17 cellular contexts compared by ENCODE assay signal in genomic region chr22:33044059-33044458, GRCh38. TPM values are rescaled to one million over a fixed set of nuclear protein-coding genes. Genes with fewer than 3 reads are reported as not detected.
A peak's percentile ranks its signal among the peaks of the same experiment; 100 is the strongest.
DNase-seq lines count a peak whose midpoint lies in the region; ATAC-seq, FAIRE-seq and TF ChIP-seq lines count a peak whose summit lies in the region.
"Had no signal": no experiment of that assay in that cellular context is flagged by ENCODE, and none has a peak within 500 bp of the region (broad histone marks: within the 10 kb centered on the region; RNA-seq: fewer than 3 reads in every experiment).

No MANE protein-coding gene starts in this region.

- no peak overlapping the region for H3K4me3 Mint-ChIP-seq in activated CD8-positive, alpha-beta memory T cell treated with anti-CD3 and anti-CD28 coated beads, Interleukin-2, amount 10 ng/mL, durations not matched to agents 7 days and 5 days
- H3K4me3 Mint-ChIP-seq in stimulated activated naive B cell treated with anti-CD40 and anti-IgM and Interleukin-4, amounts not matched to agents 10 μg/mL and 1 μg/mL and 100 μg/mL, for 72 hours = no peak overlapping the region
- H3K4me3 Mint-ChIP-seq: CD4-positive, CD25-positive, alpha-beta regulatory T cell had no signal

- TF ChIP-seq CTCF in bronchial epithelial cell (IDR thresholded peaks at IDR 0.05; ENCODE audit: insufficient read depth, low read length, severe bottlenecking) = no peak

- peak; percentile 82 for FAIRE-seq in bronchial epithelial cell (lab: Jason Lieb, UNC)
- FAIRE-seq: D721Med had no signal

- H3K27me3 ChIP-seq in bronchial epithelial cell (ENCODE audit: control insufficient read depth, insufficient read depth, low read length) = no peaks in the 10 kb centered on the region
- H3K27me3 ChIP-seq: BE2C had no signal

- no peak overlapping the region for H3K4me3 ChIP-seq in bronchial epithelial cell (ENCODE audit: low read depth, low read length)
- H3K4me3 ChIP-seq: HAP-1 had no signal

- DNase-seq in Ammon's horn (ENCODE audit: low spot score) (peak; percentile 58), NCI-H2171 (lab: John Stamatoyannopoulos, UW) (peak; percentile 35), bronchial epithelial cell (ENCODE audit: low read depth) (no peak), occipital lobe (lab: John Stamatoyannopoulos, UW) (peak; percentile 59), left lobe of liver (ENCODE audit: low spot score) (no peak)
- no peak for DNase-seq in activated CD8-positive, alpha-beta memory T cell treated with anti-CD3 and anti-CD28 coated beads, Interleukin-2, amount 10 ng/mL, durations not matched to agents 7 days and 5 days
- no peak for DNase-seq in stimulated activated naive B cell treated with anti-CD40 and anti-IgM and Interleukin-4, amounts not matched to agents 10 μg/mL and 1 μg/mL and 100 μg/mL, for 72 hours
- DNase-seq: BE2C; C1 segment of cervical spinal cord; Caco-2; CD4-positive, CD25-positive, alpha-beta regulatory T cell; DMS79 treated with DMSO at 0.1 percent for 48 hours; GF-D8 had no signal

- H3K9me3 Mint-ChIP-seq in activated CD8-positive, alpha-beta memory T cell treated with anti-CD3 and anti-CD28 coated beads, Interleukin-2, amount 10 ng/mL, durations not matched to agents 7 days and 5 days (ENCODE audit: low read depth) = no peaks in the 10 kb centered on the region
- peaks cover 4 to 6% of the 10 kb centered on the region in 2 donors for H3K9me3 Mint-ChIP-seq in stimulated activated naive B cell treated with anti-CD40 and anti-IgM and Interleukin-4, amounts not matched to agents 10 μg/mL and 1 μg/mL and 100 μg/mL, for 72 hours

- no peaks in the 10 kb centered on the region for H3K27me3 Mint-ChIP-seq in activated CD8-positive, alpha-beta memory T cell treated with anti-CD3 and anti-CD28 coated beads, Interleukin-2, amount 10 ng/mL, durations not matched to agents 7 days and 5 days
- H3K27me3 Mint-ChIP-seq in stimulated activated naive B cell treated with anti-CD40 and anti-IgM and Interleukin-4, amounts not matched to agents 10 μg/mL and 1 μg/mL and 100 μg/mL, for 72 hours = peaks cover 23 to 29% of the 10 kb centered on the region in 2 donors

- H3K27ac Mint-ChIP-seq in activated CD8-positive, alpha-beta memory T cell treated with anti-CD3 and anti-CD28 coated beads, Interleukin-2, amount 10 ng/mL, durations not matched to agents 7 days and 5 days = no peak overlapping the region
- no peak overlapping the region for H3K27ac Mint-ChIP-seq in stimulated activated naive B cell treated with anti-CD40 and anti-IgM and Interleukin-4, amounts not matched to agents 10 μg/mL and 1 μg/mL and 100 μg/mL, for 72 hours
- H3K27ac Mint-ChIP-seq: CD4-positive, CD25-positive, alpha-beta regulatory T cell had no signal

- no peaks in the 10 kb centered on the region for H3K36me3 ChIP-seq in bronchial epithelial cell (ENCODE audit: control insufficient read depth, insufficient read depth, low read length)
- H3K36me3 ChIP-seq: BE2C, HAP-1 had no signal

- H3K4me1 Mint-ChIP-seq in activated CD8-positive, alpha-beta memory T cell treated with anti-CD3 and anti-CD28 coated beads, Interleukin-2, amount 10 ng/mL, durations not matched to agents 7 days and 5 days = no peaks in the 10 kb centered on the region
- peaks cover 3 to 4% of the 10 kb centered on the region in 2 donors for H3K4me1 Mint-ChIP-seq in stimulated activated naive B cell treated with anti-CD40 and anti-IgM and Interleukin-4, amounts not matched to agents 10 μg/mL and 1 μg/mL and 100 μg/mL, for 72 hours
- H3K4me1 Mint-ChIP-seq: CD4-positive, CD25-positive, alpha-beta regulatory T cell had no signal

- H3K36me3 Mint-ChIP-seq in activated CD8-positive, alpha-beta memory T cell treated with anti-CD3 and anti-CD28 coated beads, Interleukin-2, amount 10 ng/mL, durations not matched to agents 7 days and 5 days = no peaks in the 10 kb centered on the region
- H3K36me3 Mint-ChIP-seq in stimulated activated naive B cell treated with anti-CD40 and anti-IgM and Interleukin-4, amounts not matched to agents 10 μg/mL and 1 μg/mL and 100 μg/mL, for 72 hours = peaks cover 13 to 15% of the 10 kb centered on the region in 2 donors
- H3K36me3 Mint-ChIP-seq: CD4-positive, CD25-positive, alpha-beta regulatory T cell had no signal

- ATAC-seq in GM21526 (IDR thresholded peaks at IDR 0.05; ENCODE audit: low FRiP score, unreplicated experiment) (no peak), left lobe of liver (no peak)
- no peak for ATAC-seq in activated CD8-positive, alpha-beta memory T cell treated with anti-CD3 and anti-CD28 coated beads, Interleukin-2, amount 10 ng/mL, durations not matched to agents 7 days and 5 days
- no peak for ATAC-seq in stimulated activated naive B cell treated with anti-CD40 and anti-IgM and Interleukin-4, amounts not matched to agents 10 μg/mL and 1 μg/mL and 100 μg/mL, for 72 hours (replicated peaks)

- CTCF ChIA-PET in activated CD8-positive, alpha-beta memory T cell treated with anti-CD3 and anti-CD28 coated beads, Interleukin-2, amount 10 ng/mL, durations not matched to agents 7 days and 5 days (lab: Charles Lee) = no interaction called here

RNA-seq across cellular contexts. Expression of gene SYN3, which starts 14.1 kb away (rescaled TPM):
- total RNA-seq in bronchial epithelial cell (0.53 TPM in 1 of 2 replicates, not detected in the other), occipital lobe (33.5 TPM), left lobe of liver (0.75 TPM)
- not detected for total RNA-seq in activated CD8-positive, alpha-beta memory T cell treated with anti-CD3 and anti-CD28 coated beads, Interleukin-2, amount 10 ng/mL, durations not matched to agents 7 days and 5 days
- total RNA-seq: Caco-2; CD4-positive, CD25-positive, alpha-beta regulatory T cell; HT-29 had no signal

Comparison
In these comparisons a context has a peak if more than half of its experiments do, and no peak if none do; other contexts are left out.
1. DNase-seq: peak in Ammon's horn (single experiment), NCI-H2171 (single experiment) and occipital lobe (single experiment); none in bronchial epithelial cell (single experiment), activated CD8-positive, alpha-beta memory T cell treated with anti-CD3 and anti-CD28 coated beads, Interleukin-2, amount 10 ng/mL, durations not matched to agents 7 days and 5 days (single experiment), stimulated activated naive B cell treated with anti-CD40 and anti-IgM and Interleukin-4, amounts not matched to agents 10 μg/mL and 1 μg/mL and 100 μg/mL, for 72 hours (single experiment) and left lobe of liver (single experiment).
2. RNA of gene SYN3, which starts 14.1 kb away (total RNA-seq): 33.5 TPM in occipital lobe (single experiment); 0.75 TPM in left lobe of liver (single experiment), 0.53 TPM in bronchial epithelial cell and not detected in activated CD8-positive, alpha-beta memory T cell treated with anti-CD3 and anti-CD28 coated beads, Interleukin-2, amount 10 ng/mL, durations not matched to agents 7 days and 5 days; every median in the first group is over 10 times any median in the second.